ENCODE assay signal across 8 cellular contexts in the genomic region with DNA sequence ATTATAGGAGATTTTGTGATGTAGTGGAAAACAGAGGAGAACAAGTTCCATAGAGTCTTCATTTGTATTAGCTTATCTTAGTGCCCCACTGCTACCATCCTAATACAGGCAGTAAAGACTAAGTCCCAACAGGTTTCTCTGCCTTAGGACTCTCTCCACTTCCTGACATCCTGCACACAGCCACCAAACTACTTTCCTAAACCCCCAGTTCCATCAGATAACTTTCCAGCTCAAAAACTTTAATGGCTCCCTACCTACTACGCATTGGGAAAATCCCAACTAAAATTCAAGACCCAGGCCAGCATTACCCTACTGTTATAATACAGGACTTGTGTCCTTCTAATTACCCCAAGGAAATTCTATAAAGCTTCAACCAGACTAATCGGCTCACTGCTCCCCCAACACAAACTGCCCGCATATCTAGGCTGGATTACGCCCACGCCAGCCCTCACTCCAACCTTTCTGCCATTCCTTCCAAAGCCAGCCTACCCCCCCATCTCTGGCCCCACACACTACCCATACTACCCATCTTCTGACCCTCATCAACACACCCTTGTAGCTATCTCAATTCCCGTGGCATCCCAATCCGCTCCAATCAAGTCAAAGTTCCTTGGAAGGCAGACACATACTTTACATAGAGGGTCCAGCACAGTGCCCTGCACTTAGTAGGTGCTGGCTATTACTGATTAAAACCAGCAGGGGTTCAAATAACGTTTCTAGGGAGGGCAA. TPM values are rescaled to one million over a fixed set of nuclear protein-coding genes. Genes with fewer than 3 reads are reported as not detected.
A peak's percentile ranks its signal among the peaks of the same experiment; 100 is the strongest.
DNase-seq lines count a peak whose midpoint lies in the region; ATAC-seq and TF ChIP-seq lines count a peak whose summit lies in the region.

No MANE protein-coding gene starts in this region.

- intact Hi-C loops in left lung (cut with DNase I) = loop anchor here in 1 of 2 donors (5.0 kb wide), 1 partner anchor 55 kb away; no protein-coding TSS in a partner anchor
- intact Hi-C loops in upper lobe of right lung (cut with DNase I) = loop anchor here (10.0 kb wide), 1 partner anchor 58 kb away; no protein-coding TSS in a partner anchor

- no peaks in the 10 kb centered on the region for H3K9me3 ChIP-seq in left lung
- H3K9me3 ChIP-seq in upper lobe of right lung = no peaks in the 10 kb centered on the region

- H3K4me3 Mint-ChIP-seq in activated naive CD4-positive, alpha-beta T cell treated with anti-CD3 and anti-CD28 coated beads, Interleukin-2, amount 10 ng/mL, durations not matched to agents 7 days and 5 days = peak overlapping the region; percentile 81
- peak overlapping the region; percentile 86 for H3K4me3 Mint-ChIP-seq in activated naive CD8-positive, alpha-beta T cell

- no peaks in the 10 kb centered on the region for H3K9me3 Mint-ChIP-seq in activated naive CD4-positive, alpha-beta T cell treated with anti-CD3 and anti-CD28 coated beads, Interleukin-2, amount 10 ng/mL, durations not matched to agents 7 days and 5 days
- H3K9me3 Mint-ChIP-seq in activated naive CD8-positive, alpha-beta T cell (ENCODE audit: low read depth) = no peaks in the 10 kb centered on the region

- H3K36me3 ChIP-seq in left lung = no peaks in the 10 kb centered on the region
- peaks cover 8% of the 10 kb centered on the region for H3K36me3 ChIP-seq in upper lobe of right lung

- H3K4me1 ChIP-seq in left lung (peaks cover 4 to 44% of the 10 kb centered on the region in 2 donors), upper lobe of right lung (peaks cover 20% of the 10 kb centered on the region)

- no peaks in the 10 kb centered on the region for H3K27me3 Mint-ChIP-seq in activated naive CD4-positive, alpha-beta T cell treated with anti-CD3 and anti-CD28 coated beads, Interleukin-2, amount 10 ng/mL, durations not matched to agents 7 days and 5 days
- no peaks in the 10 kb centered on the region for H3K27me3 Mint-ChIP-seq in activated naive CD8-positive, alpha-beta T cell

- H3K4me3 ChIP-seq in left lung (peak overlapping the region; percentile 91 to 92), upper lobe of right lung (peak overlapping the region; percentile 96)

- ATAC-seq in left lung (no peak), upper lobe of right lung (no peak), HG03520 (IDR thresholded peaks at IDR 0.05; ENCODE audit: unreplicated experiment) (no peak)

- H3K27ac Mint-ChIP-seq in activated naive CD4-positive, alpha-beta T cell treated with anti-CD3 and anti-CD28 coated beads, Interleukin-2, amount 10 ng/mL, durations not matched to agents 7 days and 5 days = no peak overlapping the region
- peak overlapping the region; percentile 36 for H3K27ac Mint-ChIP-seq in activated naive CD8-positive, alpha-beta T cell

- peak overlapping the region in 1 of 2 donors; percentile 96 for H3K27ac ChIP-seq in left lung
- H3K27ac ChIP-seq in upper lobe of right lung = peak overlapping the region; percentile 91

- no peak for TF ChIP-seq CTCF in left lung (IDR thresholded peaks at IDR 0.05)
- no peak for TF ChIP-seq CTCF in upper lobe of right lung (IDR thresholded peaks at IDR 0.05)

- CTCF ChIA-PET in activated naive CD4-positive, alpha-beta T cell treated with anti-CD3 and anti-CD28 coated beads, Interleukin-2, amount 10 ng/mL, durations not matched to agents 7 days and 5 days (lab: Charles Lee) = interaction anchor here (0.9 to 8.6 kb wide), 3 partner anchors 16 to 54 kb away, joined by 4 to 98 read pairs (median 20); a partner anchor contains a TSS

- H3K4me1 Mint-ChIP-seq in activated naive CD4-positive, alpha-beta T cell treated with anti-CD3 and anti-CD28 coated beads, Interleukin-2, amount 10 ng/mL, durations not matched to agents 7 days and 5 days = peaks cover 38% of the 10 kb centered on the region
- H3K4me1 Mint-ChIP-seq in activated naive CD8-positive, alpha-beta T cell (ENCODE audit: low read depth) = peaks cover 45% of the 10 kb centered on the region

- H3K36me3 Mint-ChIP-seq in activated naive CD4-positive, alpha-beta T cell treated with anti-CD3 and anti-CD28 coated beads, Interleukin-2, amount 10 ng/mL, durations not matched to agents 7 days and 5 days = peaks cover 12% of the 10 kb centered on the region
- H3K36me3 Mint-ChIP-seq in activated naive CD8-positive, alpha-beta T cell = no peaks in the 10 kb centered on the region

- H3K27me3 ChIP-seq in left lung (no peaks in the 10 kb centered on the region), upper lobe of right lung (no peaks in the 10 kb centered on the region)

- DNase-seq in activated naive CD4-positive, alpha-beta T cell treated with anti-CD3 and anti-CD28 coated beads, Interleukin-2, amount 10 ng/mL, durations not matched to agents 7 days and 5 days = no peak
- DNase-seq in activated naive CD4-positive, alpha-beta T cell (lab: John Stamatoyannopoulos, UW) = no peak
- no peak for DNase-seq in left lung
- no peak for DNase-seq in upper lobe of right lung
- DNase-seq in NCI-H748 (lab: John Stamatoyannopoulos, UW; ENCODE audit: unreplicated experiment) = no peak
- DNase-seq in germinal center (ENCODE audit: low spot score) = no peak

RNA-seq across cellular contexts. Expression of a gene that starts 1.4 kb away (rescaled TPM):
- total RNA-seq in left lung (10 to 100 TPM; 41.2 to 50.2 TPM), upper lobe of right lung (35.2 TPM)

RNA-seq across cellular contexts. Expression of a gene that starts 20.4 kb away (rescaled TPM):
- total RNA-seq in left lung = 1 to 10 TPM; 3.0 to 7.3 TPM
- 0.93 TPM for total RNA-seq in upper lobe of right lung
